ENCODE assay signal across 1 cellular context in genomic region chr16:11588321-11589244, GRCh38.
TF ChIP-seq lines count a peak whose summit lies in the region.

No MANE protein-coding gene starts in this region.

TF ChIP-seq in K562, 482 proteins besides CTCF, POLR2A, EP300 and RAD21 (continued from another document):
- TF ChIP-seq, protein P1, sequence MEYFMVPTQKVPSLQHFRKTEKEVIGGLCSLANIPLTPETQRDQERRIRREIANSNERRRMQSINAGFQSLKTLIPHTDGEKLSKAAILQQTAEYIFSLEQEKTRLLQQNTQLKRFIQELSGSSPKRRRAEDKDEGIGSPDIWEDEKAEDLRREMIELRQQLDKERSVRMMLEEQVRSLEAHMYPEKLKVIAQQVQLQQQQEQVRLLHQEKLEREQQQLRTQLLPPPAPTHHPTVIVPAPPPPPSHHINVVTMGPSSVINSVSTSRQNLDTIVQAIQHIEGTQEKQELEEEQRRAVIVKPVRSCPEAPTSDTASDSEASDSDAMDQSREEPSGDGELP (CRISPR knock-in tag; IDR thresholded peaks at IDR 0.05; ENCODE audit: borderline replicate concordance) = no peak
- TF ChIP-seq ZNF134 (CRISPR knock-in tag; conservative IDR thresholded peaks at IDR 0.05) (no peak), BMI1 (IDR thresholded peaks at IDR 0.05; ENCODE audit: low read length) (no peak), RBM25 (IDR thresholded peaks at IDR 0.05; ENCODE audit: low read depth, low read length, severe bottlenecking) (no peak), XRCC3 (IDR thresholded peaks at IDR 0.05) (no peak)
- TF ChIP-seq, protein P2, sequence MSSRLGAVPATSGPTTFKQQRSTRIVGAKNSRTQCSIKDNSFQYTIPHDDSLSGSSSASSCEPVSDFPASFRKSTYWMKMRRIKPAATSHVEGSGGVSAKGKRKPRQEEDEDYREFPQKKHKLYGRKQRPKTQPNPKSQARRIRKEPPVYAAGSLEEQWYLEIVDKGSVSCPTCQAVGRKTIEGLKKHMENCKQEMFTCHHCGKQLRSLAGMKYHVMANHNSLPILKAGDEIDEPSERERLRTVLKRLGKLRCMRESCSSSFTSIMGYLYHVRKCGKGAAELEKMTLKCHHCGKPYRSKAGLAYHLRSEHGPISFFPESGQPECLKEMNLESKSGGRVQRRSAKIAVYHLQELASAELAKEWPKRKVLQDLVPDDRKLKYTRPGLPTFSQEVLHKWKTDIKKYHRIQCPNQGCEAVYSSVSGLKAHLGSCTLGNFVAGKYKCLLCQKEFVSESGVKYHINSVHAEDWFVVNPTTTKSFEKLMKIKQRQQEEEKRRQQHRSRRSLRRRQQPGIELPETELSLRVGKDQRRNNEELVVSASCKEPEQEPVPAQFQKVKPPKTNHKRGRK (tag; IDR thresholded peaks at IDR 0.05) = peak; percentile 77
